ENCODE assay signal across 8 cellular contexts in genomic region chr1:156385534-156386031, GRCh38. TPM values are rescaled to one million over a fixed set of nuclear protein-coding genes. Genes with fewer than 3 reads are reported as not detected.
DNase-seq lines count a peak whose midpoint lies in the region; ATAC-seq and TF ChIP-seq lines count a peak whose summit lies in the region.

No MANE protein-coding gene starts in this region.

- peaks cover 25% of the 10 kb centered on the region for H3K4me1 ChIP-seq in BLaER1

- H3K9ac ChIP-seq in BLaER1, result no peak overlapping the region

- H4K20me1 ChIP-seq in BLaER1, result peaks cover 5% of the 10 kb centered on the region; the same call in 1 of the 2 replicates

- CTCF ChIA-PET in activated CD8-positive, alpha-beta T cell treated with anti-CD3 and anti-CD28 coated beads, Interleukin-2, amount 10 ng/mL, durations not matched to agents 7 days and 5 days (lab: Charles Lee), result interaction anchor here (0.6 to 12.4 kb wide), 104 partner anchors 9 to 585 kb away, joined by 3 to 562 read pairs (median 5); partner anchors contain the start of genes BCAN, CCT3, GPATCH4 and IQGAP3

- peak overlapping the region; percentile 62 for H3K4me2 ChIP-seq in BLaER1

- peak; percentile 82 for TF ChIP-seq CTCF in HL-60 (IDR thresholded peaks at IDR 0.05; ENCODE audit: insufficient read depth, low read length)

- H3K4me3 ChIP-seq in BLaER1 (no peak overlapping the region), HL-60 (replicated peaks; ENCODE audit: insufficient read depth, low read length) (no peak overlapping the region)

- peaks cover 13% of the 10 kb centered on the region for H3K4me1 Mint-ChIP-seq in activated CD8-positive, alpha-beta T cell treated with anti-CD3 and anti-CD28 coated beads, Interleukin-2, amount 10 ng/mL, durations not matched to agents 7 days and 5 days (ENCODE audit: low read depth)

- H3K9me3 Mint-ChIP-seq in activated CD8-positive, alpha-beta T cell treated with anti-CD3 and anti-CD28 coated beads, Interleukin-2, amount 10 ng/mL, durations not matched to agents 7 days and 5 days (ENCODE audit: insufficient read depth), result no peaks in the 10 kb centered on the region

- peaks cover 34% of the 10 kb centered on the region for H3K27me3 Mint-ChIP-seq in activated CD8-positive, alpha-beta T cell treated with anti-CD3 and anti-CD28 coated beads, Interleukin-2, amount 10 ng/mL, durations not matched to agents 7 days and 5 days (ENCODE audit: low read depth)

- H3K9me3 ChIP-seq in BLaER1, result no peaks in the 10 kb centered on the region

- H3K4me3 Mint-ChIP-seq in activated CD8-positive, alpha-beta T cell treated with anti-CD3 and anti-CD28 coated beads, Interleukin-2, amount 10 ng/mL, durations not matched to agents 7 days and 5 days, result no peak overlapping the region

- H3K36me3 ChIP-seq in BLaER1, result no peaks in the 10 kb centered on the region

- ATAC-seq in activated CD8-positive, alpha-beta T cell treated with anti-CD3 and anti-CD28 coated beads, Interleukin-2, amount 10 ng/mL, durations not matched to agents 7 days and 5 days, result peak; percentile 80
- ATAC-seq in HG03565 (IDR thresholded peaks at IDR 0.05; ENCODE audit: unreplicated experiment), result no peak

- DNase-seq in HL-60 (ENCODE audit: low read depth in 1 of 2, low spot score in 1 of 2) (peak; percentile 56 to 68), NK-92 (lab: John Stamatoyannopoulos, UW; ENCODE audit: unreplicated experiment) (peak; percentile 28), midbrain (lab: John Stamatoyannopoulos, UW) (peak; percentile 82)
- peak; percentile 87 for DNase-seq in activated CD8-positive, alpha-beta T cell treated with anti-CD3 and anti-CD28 coated beads, Interleukin-2, amount 10 ng/mL, durations not matched to agents 7 days and 5 days
- peak; percentile 73 for DNase-seq in effector CD8-positive, alpha-beta T cell (lab: John Stamatoyannopoulos, UW)
- DNase-seq in stimulated activated CD8-positive, alpha-beta memory T cell treated with anti-CD3 and anti-CD28 coated beads, Interleukin-4, amount 100 ng/mL, for 4 hours (ENCODE audit: low read depth in 2 of 2, low spot score in 1 of 2), result peak; percentile 41 to 70

- no peak overlapping the region for H3K27ac ChIP-seq in BLaER1
- H3K27ac ChIP-seq in HL-60 (replicated peaks), result no peak overlapping the region

- no peaks in the 10 kb centered on the region for H3K36me3 Mint-ChIP-seq in activated CD8-positive, alpha-beta T cell treated with anti-CD3 and anti-CD28 coated beads, Interleukin-2, amount 10 ng/mL, durations not matched to agents 7 days and 5 days (ENCODE audit: low read depth)

- no peak overlapping the region for H3K27ac Mint-ChIP-seq in activated CD8-positive, alpha-beta T cell treated with anti-CD3 and anti-CD28 coated beads, Interleukin-2, amount 10 ng/mL, durations not matched to agents 7 days and 5 days

- POLR2A ChIA-PET in activated CD8-positive, alpha-beta T cell treated with anti-CD3 and anti-CD28 coated beads, Interleukin-2, amount 10 ng/mL, durations not matched to agents 7 days and 5 days (lab: Charles Lee), result interaction anchor here (0.6 to 2.5 kb wide), 8 partner anchors 11 to 342 kb away, joined by 3 to 18 read pairs (median 3); partner anchors contain the start of genes MEF2D and METTL25B

- peaks cover 49% of the 10 kb centered on the region for H3K27me3 ChIP-seq in BLaER1
- H3K27me3 ChIP-seq in HL-60 (ENCODE audit: insufficient read depth, poor library complexity, severe bottlenecking), result peaks cover 31% of the 10 kb centered on the region

RNA-seq across cellular contexts. Expression of gene RHBG, which starts 16.6 kb away (rescaled TPM):
- total RNA-seq in activated CD8-positive, alpha-beta T cell treated with anti-CD3 and anti-CD28 coated beads, Interleukin-2, amount 10 ng/mL, durations not matched to agents 7 days and 5 days, result not detected

RNA-seq across cellular contexts. Expression of gene TSACC, which starts 47.3 kb away (rescaled TPM):
- under 1 TPM; 0.73 to 0.76 TPM for total RNA-seq in activated CD8-positive, alpha-beta T cell treated with anti-CD3 and anti-CD28 coated beads, Interleukin-2, amount 10 ng/mL, durations not matched to agents 7 days and 5 days

RNA-seq across cellular contexts. Expression of gene CCT3, which starts 47.5 kb away (rescaled TPM):
- 100 to 1,000 TPM; 266 to 269 TPM for total RNA-seq in activated CD8-positive, alpha-beta T cell treated with anti-CD3 and anti-CD28 coated beads, Interleukin-2, amount 10 ng/mL, durations not matched to agents 7 days and 5 days

Comparison
In these comparisons a context has a peak if more than half of its experiments do, and no peak if none do; other contexts are left out.
1. DNase-seq: peak in every context shown above with its lines; median percentile 87 in activated CD8-positive, alpha-beta T cell treated with anti-CD3 and anti-CD28 coated beads, Interleukin-2, amount 10 ng/mL, durations not matched to agents 7 days and 5 days; 82 in midbrain; 73 in effector CD8-positive, alpha-beta T cell; 62 in HL-60; 56 in stimulated activated CD8-positive, alpha-beta memory T cell treated with anti-CD3 and anti-CD28 coated beads, Interleukin-4, amount 100 ng/mL, for 4 hours; 28 in NK-92.